Comparison of ENCODE assay signal across 15 cellular contexts in the genomic region with DNA sequence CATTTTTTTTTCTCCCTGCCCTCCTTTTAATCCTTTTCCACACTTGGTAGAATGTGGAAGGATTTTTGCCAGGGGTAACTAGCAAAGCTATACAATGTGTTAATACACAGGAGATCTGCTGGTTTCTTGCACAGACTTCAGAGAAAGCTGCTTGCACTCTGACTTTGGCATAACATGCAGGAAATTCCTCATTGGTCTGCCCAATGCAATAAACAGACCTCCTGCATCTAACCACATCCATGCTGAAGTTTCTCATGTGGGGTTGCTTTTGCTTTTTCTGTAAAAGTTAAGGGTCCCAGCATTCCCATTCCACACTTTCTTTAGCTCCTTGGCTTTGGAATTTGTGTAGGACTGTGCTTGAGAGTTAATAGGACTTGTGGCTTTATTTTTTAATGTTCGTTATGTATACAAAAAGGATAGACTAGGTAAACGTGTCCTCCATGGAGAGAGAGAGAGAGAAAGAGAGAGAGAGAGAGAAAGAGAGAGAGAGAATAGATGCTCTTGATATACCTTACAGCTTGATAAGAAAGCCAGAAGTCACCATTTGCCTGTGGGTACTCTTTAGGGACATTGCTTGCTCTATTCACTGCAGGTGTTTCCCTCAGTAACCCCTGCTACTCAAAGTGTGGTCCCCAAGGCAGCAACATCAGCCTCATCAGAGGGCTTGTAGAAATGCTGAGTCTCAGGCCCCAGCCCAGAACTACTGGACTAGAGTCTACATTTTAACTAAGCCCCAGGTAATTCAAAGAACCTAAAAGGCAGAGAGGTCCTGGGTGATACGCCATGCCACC.
DNase-seq lines count a peak whose midpoint lies in the region; ATAC-seq and TF ChIP-seq lines count a peak whose summit lies in the region.
"Had no signal": no experiment of that assay in that cellular context is flagged by ENCODE, and none has a peak within 500 bp of the region (broad histone marks: within the 10 kb centered on the region; RNA-seq: fewer than 3 reads in every experiment).

No MANE protein-coding gene starts in this region.

- peak overlapping the region; percentile 54 for H3K27ac ChIP-seq in A673 (ENCODE audit: low read depth, low read length, poor library complexity, severe bottlenecking)
- H3K27ac ChIP-seq: breast epithelium, parathyroid adenoma had no signal

- TF ChIP-seq CTCF in A673 (conservative IDR thresholded peaks at IDR 0.05; ENCODE audit: low read depth, low read length), result no peak

- DNase-seq in A673 (ENCODE audit: low spot score), result peak; percentile 46
- DNase-seq in Daoy (ENCODE audit: low read depth), result peak; percentile 61
- peak; percentile 10 for DNase-seq in amniotic epithelial cell (ENCODE audit: low read depth)
- peak; percentile 3 for DNase-seq in kidney tubule cell (ENCODE audit: low spot score)
- no peak for DNase-seq in NCI-H774 (lab: John Stamatoyannopoulos, UW)
- DNase-seq: Calu3; effector CD4-positive, alpha-beta T cell; left cardiac atrium; MG63 had no signal

- H3K4me3 ChIP-seq in A673 (ENCODE audit: low read depth, low read length, poor library complexity, severe bottlenecking), result peak overlapping the region; percentile 16
- H3K4me3 ChIP-seq: HAP-1, MG63 had no signal

- H3K4me1 ChIP-seq in A673 (ENCODE audit: insufficient read depth, low read length, poor library complexity, severe bottlenecking), result peaks cover 60% of the 10 kb centered on the region
- H3K4me1 ChIP-seq: parathyroid adenoma had no signal

- no peaks in the 10 kb centered on the region for H3K36me3 ChIP-seq in A673 (ENCODE audit: insufficient read depth, low read length, poor library complexity, severe bottlenecking)
- H3K36me3 ChIP-seq: breast epithelium, HAP-1, MG63 had no signal

- ATAC-seq in HG03039 (IDR thresholded peaks at IDR 0.05; ENCODE audit: unreplicated experiment) (no peak), GM21526 (IDR thresholded peaks at IDR 0.05; ENCODE audit: low FRiP score, unreplicated experiment) (no peak), GM18909 (IDR thresholded peaks at IDR 0.05; ENCODE audit: poor library complexity, unreplicated experiment) (no peak)
- ATAC-seq: left cardiac atrium had no signal

- no TSS peak for BruUV-seq in A673 (replicated peaks; lab: Mats Ljungman, UMichigan)

- no peaks in the 10 kb centered on the region for H3K27me3 ChIP-seq in A673 (replicated peaks; ENCODE audit: insufficient read depth, low read depth, low read length, poor library complexity)
- H3K27me3 ChIP-seq: breast epithelium, MG63 had no signal

- CTCF ChIA-PET in A673 (lab: Charles Lee), result no interaction called here

- POLR2A ChIA-PET in A673 (lab: Charles Lee; ENCODE audit: low non-redundant PET), result interaction anchor here (0.5 kb wide), 1 partner anchor 320 kb away, joined by 8 read pairs; no protein-coding TSS in a partner anchor

- intact Hi-C loops in A673 (cut with micrococcal nuclease; ENCODE audit: unreplicated experiment), result no loop called here

- no peaks in the 10 kb centered on the region for H3K9me3 ChIP-seq in A673 (ENCODE audit: low read depth, low read length, poor library complexity, severe bottlenecking)
- H3K9me3 ChIP-seq: breast epithelium, HAP-1, MG63 had no signal
